In genomic region chr18:77071711-77072292, GRCh38 we compare ENCODE assay signal across 9 cellular contexts.
DNase-seq lines count a peak whose midpoint lies in the region; ATAC-seq and TF ChIP-seq lines count a peak whose summit lies in the region.
"Had no signal": no experiment of that assay in that cellular context is flagged by ENCODE, and none has a peak within 500 bp of the region (broad histone marks: within the 10 kb centered on the region; RNA-seq: fewer than 3 reads in every experiment).

No MANE protein-coding gene starts in this region.

- H3K4me1 ChIP-seq in OCI-LY1 (ENCODE audit: insufficient read depth, low read length, severe bottlenecking) (peaks cover 80% of the 10 kb centered on the region), left lung (peaks cover 14 to 83% of the 10 kb centered on the region in 2 donors)

- peak; percentile 27 for ATAC-seq in left lung
- no peak for ATAC-seq in HG03571 (IDR thresholded peaks at IDR 0.05; ENCODE audit: unreplicated experiment)
- no peak for ATAC-seq in esophagus mucosa
- no peak for ATAC-seq in GM19463 (IDR thresholded peaks at IDR 0.05; ENCODE audit: unreplicated experiment)

- H3K27ac ChIP-seq in OCI-LY1 (ENCODE audit: low read depth, low read length, poor library complexity, severe bottlenecking), result peak overlapping the region; percentile 69
- peak overlapping the region; percentile 21 to 70 for H3K27ac ChIP-seq in left lung
- H3K27ac ChIP-seq: cardiac muscle cell had no signal

- H3K36me3 ChIP-seq in OCI-LY1 (ENCODE audit: insufficient read depth, low read length) (peaks cover 22% of the 10 kb centered on the region), left lung (peaks cover 0 to 3% of the 10 kb centered on the region in 2 donors)
- H3K36me3 ChIP-seq: cardiac muscle cell had no signal

- H3K9ac ChIP-seq in OCI-LY1 (ENCODE audit: low read length), result no peak overlapping the region; the same call in 1 of the 2 replicates

- H3K4me3 ChIP-seq in OCI-LY1 (ENCODE audit: low read depth, low read length, poor library complexity, severe bottlenecking), result no peak overlapping the region
- H3K4me3 ChIP-seq in left lung, result no peak overlapping the region
- H3K4me3 ChIP-seq: cardiac muscle cell had no signal

- H3K79me2 ChIP-seq in OCI-LY1 (ENCODE audit: insufficient read depth, low read length), result no peaks in the 10 kb centered on the region

- H3K27me3 ChIP-seq in OCI-LY1 (ENCODE audit: insufficient read depth, low read length) (no peaks in the 10 kb centered on the region), left lung (no peaks in the 10 kb centered on the region)
- H3K27me3 ChIP-seq: cardiac muscle cell had no signal

- peak; percentile 82 for DNase-seq in AG09319 (ENCODE audit: extremely low read depth, low read depth)
- DNase-seq in amniotic epithelial cell (ENCODE audit: low read depth), result peak; percentile 94
- no peak for DNase-seq in left lung
- no peak for DNase-seq in type B pancreatic cell (ENCODE audit: extremely low spot score, unreplicated experiment)

- H3K9me3 ChIP-seq in OCI-LY1 (ENCODE audit: low read length) (no peaks in the 10 kb centered on the region), left lung (no peaks in the 10 kb centered on the region)

- no peaks in the 10 kb centered on the region for H3K27me3 Mint-ChIP-seq in type B pancreatic cell

- H3F3A ChIP-seq in OCI-LY1 (ENCODE audit: insufficient read depth, low read length), result no peaks in the 10 kb centered on the region

- TF ChIP-seq CTCF in AG09319 (IDR thresholded peaks at IDR 0.05; ENCODE audit: low read depth, low read length), result no peak
- TF ChIP-seq CTCF in OCI-LY1 (IDR thresholded peaks at IDR 0.05; ENCODE audit: low read length), result no peak
- TF ChIP-seq CTCF in left lung (IDR thresholded peaks at IDR 0.05), result no peak
- no peak for TF ChIP-seq CTCF in type B pancreatic cell (conservative IDR thresholded peaks at IDR 0.05)

- H3K4me3 Mint-ChIP-seq in type B pancreatic cell, result no peak overlapping the region

- intact Hi-C loops in left lung (cut with DNase I), result no loop called here

- H4K20me1 ChIP-seq in OCI-LY1 (ENCODE audit: insufficient read depth, low read length), result no peaks in the 10 kb centered on the region

- H3K9me3 Mint-ChIP-seq in type B pancreatic cell, result no peaks in the 10 kb centered on the region

- no peak overlapping the region for H2AFZ ChIP-seq in OCI-LY1 (ENCODE audit: low read length)

- H3K4me1 Mint-ChIP-seq in type B pancreatic cell (ENCODE audit: unreplicated experiment), result peaks cover 24% of the 10 kb centered on the region

- no peaks in the 10 kb centered on the region for H3K36me3 Mint-ChIP-seq in type B pancreatic cell

- no peaks in the 10 kb centered on the region for H3K9me2 ChIP-seq in OCI-LY1 (ENCODE audit: low read depth, low read length)

- peak overlapping the region; percentile 80 for H3K27ac Mint-ChIP-seq in type B pancreatic cell

- H3K4me2 ChIP-seq in OCI-LY1 (ENCODE audit: low read length), result peak overlapping the region; percentile 42; the same call in 1 of the 2 replicates

Comparison
In these comparisons a context has a peak if more than half of its experiments do, and no peak if none do; other contexts are left out.
1. DNase-seq: peak in AG09319 (single experiment) and amniotic epithelial cell (single experiment); none in left lung (0 of 2) and type B pancreatic cell (single experiment).